In genomic region chr17:17401271-17401781, GRCh38 we compare ENCODE assay signal across 11 cellular contexts.
DNase-seq lines count a peak whose midpoint lies in the region; ATAC-seq and TF ChIP-seq lines count a peak whose summit lies in the region.
"Had no signal": no experiment of that assay in that cellular context is flagged by ENCODE, and none has a peak within 500 bp of the region (broad histone marks: within the 10 kb centered on the region; RNA-seq: fewer than 3 reads in every experiment).

No MANE protein-coding gene starts in this region.

- H3K9me3 Mint-ChIP-seq in GM23338: no peaks in the 10 kb centered on the region; the same call in 2 of the 3 replicates
- H3K9me3 Mint-ChIP-seq: activated T-helper 2 cell treated with anti-CD3 and anti-CD28 coated beads, Interferon-gamma antibody, Interleukin-2, Interleukin-4, amounts not matched to agents 10 μg/mL and 5 μg/mL and 100 μg/mL, durations not matched to agents 14 hours and 24 hours and 36 hours had no signal

- ATAC-seq in GM23338 (peak; percentile 91), left colon (peak; percentile 23), HG03342 (IDR thresholded peaks at IDR 0.05; ENCODE audit: unreplicated experiment) (no peak)

- H2AFZ ChIP-seq in GM23338: peak overlapping the region; percentile 89; the same call in 1 of the 2 replicates
- H2AFZ ChIP-seq in SK-N-SH (ENCODE audit: low read depth): no peak overlapping the region
- H2AFZ ChIP-seq in hepatocyte: no peak overlapping the region

- H3K27ac ChIP-seq in GM23338 (ENCODE audit: low read depth) (no peak overlapping the region), SK-N-SH (ENCODE audit: low read depth in 2 of 2, low read length in 1 of 2) (no peak overlapping the region), hepatocyte (no peak overlapping the region)
- H3K27ac ChIP-seq: epithelial cell of prostate, RWPE1 had no signal

- POLR2A ChIA-PET in BJ (lab: Charles Lee) (no interaction called here), SK-N-SH (lab: Yijun Ruan, JAX) (no interaction called here)

- no peaks in the 10 kb centered on the region for H3K9me3 ChIP-seq in SK-N-SH
- no peaks in the 10 kb centered on the region for H3K9me3 ChIP-seq in hepatocyte (ENCODE audit: low read depth)

- H3K27me3 Mint-ChIP-seq in GM23338 (ENCODE audit: insufficient read depth, low read depth, poor library complexity): peaks cover 9% of the 10 kb centered on the region

- H3K36me3 ChIP-seq in BJ (ENCODE audit: control insufficient read depth, insufficient read depth, low read length) (no peaks in the 10 kb centered on the region), GM23338 (ENCODE audit: insufficient read depth) (no peaks in the 10 kb centered on the region), SK-N-SH (replicated peaks in 1 of 2; ENCODE audit: control insufficient read depth in 1 of 2, insufficient read depth in 2 of 2, low read length in 1 of 2) (no peaks in the 10 kb centered on the region), hepatocyte (replicated peaks; ENCODE audit: insufficient read depth, low read depth) (no peaks in the 10 kb centered on the region)

- H3K4me3 ChIP-seq in BJ (ENCODE audit: low read depth, low read length): no peak overlapping the region
- no peak overlapping the region for H3K4me3 ChIP-seq in GM23338
- no peak overlapping the region for H3K4me3 ChIP-seq in SK-N-SH (ENCODE audit: low read depth in 2 of 2, low read length in 1 of 2)
- no peak overlapping the region for H3K4me3 ChIP-seq in hepatocyte

- H3K79me2 ChIP-seq in GM23338 (replicated peaks; ENCODE audit: insufficient read depth) (no peaks in the 10 kb centered on the region), SK-N-SH (ENCODE audit: insufficient read depth) (no peaks in the 10 kb centered on the region), hepatocyte (no peaks in the 10 kb centered on the region)

- no peak overlapping the region for H3K4me3 Mint-ChIP-seq in GM23338

- no peak overlapping the region for H3K4me2 ChIP-seq in GM23338
- no peak overlapping the region for H3K4me2 ChIP-seq in SK-N-SH
- no peak overlapping the region for H3K4me2 ChIP-seq in hepatocyte

- H3K4me1 Mint-ChIP-seq in GM23338: peaks cover 17% of the 10 kb centered on the region; the same call in 2 of the 3 replicates

- TF ChIP-seq EP300 in SK-N-SH (IDR thresholded peaks at IDR 0.05; ENCODE audit: borderline replicate concordance in 1 of 2, low read depth in 1 of 2, low read length in 1 of 2): no peak

- H3K27me3 ChIP-seq in BJ (ENCODE audit: control insufficient read depth, insufficient read depth, low read length) (no peaks in the 10 kb centered on the region), GM23338 (ENCODE audit: insufficient read depth) (no peaks in the 10 kb centered on the region), SK-N-SH (ENCODE audit: insufficient read depth) (no peaks in the 10 kb centered on the region), hepatocyte (no peaks in the 10 kb centered on the region)

- H3K9me2 ChIP-seq in GM23338 (ENCODE audit: insufficient read depth) (no peaks in the 10 kb centered on the region), SK-N-SH (no peaks in the 10 kb centered on the region), hepatocyte (replicated peaks; ENCODE audit: insufficient read depth) (no peaks in the 10 kb centered on the region)

- CTCF ChIA-PET in BJ (lab: Yijun Ruan, JAX): interaction anchor here (1.2 to 1.6 kb wide), 2 partner anchors 9 to 95 kb away, joined by 4 read pairs; partner anchors contain the start of gene RASD1
- CTCF ChIA-PET in SK-N-SH (lab: Yijun Ruan, JAX): no interaction called here

- H3K27ac Mint-ChIP-seq in GM23338: no peak overlapping the region
- H3K27ac Mint-ChIP-seq: activated T-helper 2 cell treated with anti-CD3 and anti-CD28 coated beads, Interferon-gamma antibody, Interleukin-2, Interleukin-4, amounts not matched to agents 10 μg/mL and 5 μg/mL and 100 μg/mL, durations not matched to agents 14 hours and 24 hours and 36 hours had no signal

- TF ChIP-seq CTCF in BJ (IDR thresholded peaks at IDR 0.05; ENCODE audit: insufficient read depth, low read depth, low read length): peak; percentile 19; the same call in 1 of the 2 replicates
- peak; percentile 69 to 93 for TF ChIP-seq CTCF in GM23338 (conservative IDR thresholded peaks at IDR 0.05; ENCODE audit: low read depth in 2 of 2)
- 0 out of 2 replicates have a peak, but pooled peaks have one; percentile 21 for TF ChIP-seq CTCF in SK-N-SH (IDR thresholded peaks at IDR 0.05)
- TF ChIP-seq CTCF in hepatocyte (IDR thresholded peaks at IDR 0.05; ENCODE audit: poor library complexity): no peak

- H3K4me1 ChIP-seq in GM23338 (ENCODE audit: insufficient read depth): no peaks in the 10 kb centered on the region; the same call in 1 of the 2 replicates
- H3K4me1 ChIP-seq in SK-N-SH (ENCODE audit: control insufficient read depth in 1 of 2, insufficient read depth in 2 of 2, low read depth in 1 of 2, low read length in 1 of 2): peaks cover 0 to 41% of the 10 kb centered on the region in 2 experiments; a peak in 2 of 4 replicates
- H3K4me1 ChIP-seq in hepatocyte (ENCODE audit: insufficient read depth): peaks cover 4% of the 10 kb centered on the region

- no peak for DNase-seq in BJ (ENCODE audit: low read depth)
- DNase-seq in GM23338 (ENCODE audit: low spot score): peak; percentile 80
- no peak for DNase-seq in SK-N-SH
- no peak for DNase-seq in left colon
- no peak for DNase-seq in AG08396 (ENCODE audit: low spot score)
- DNase-seq in hepatocyte (ENCODE audit: low spot score): no peak
- DNase-seq in occipital lobe (lab: John Stamatoyannopoulos, UW): no peak

- TF ChIP-seq RAD21 in SK-N-SH (IDR thresholded peaks at IDR 0.05; ENCODE audit: low read length): no peak

- no peaks in the 10 kb centered on the region for H3K36me3 Mint-ChIP-seq in GM23338 (ENCODE audit: low read depth)

- H4K20me1 ChIP-seq in GM23338 (replicated peaks; ENCODE audit: insufficient read depth): no peaks in the 10 kb centered on the region
- H4K20me1 ChIP-seq in SK-N-SH (ENCODE audit: insufficient read depth): no peaks in the 10 kb centered on the region
- H4K20me1 ChIP-seq in hepatocyte (ENCODE audit: insufficient read depth, poor library complexity, severe bottlenecking): no peaks in the 10 kb centered on the region

- no peak overlapping the region for H3K9ac ChIP-seq in SK-N-SH

- H3F3A ChIP-seq in GM23338 (replicated peaks; ENCODE audit: low read depth): no peaks in the 10 kb centered on the region
- H3F3A ChIP-seq in SK-N-SH (replicated peaks; ENCODE audit: insufficient read depth): no peaks in the 10 kb centered on the region

- intact Hi-C loops in left colon (cut with DNase I, micrococcal nuclease): no loop called here

- WGBS in SK-N-SH (ENCODE audit: low lambda C conversion rate): 65% methylated on average over 6 of the region's 12 CpGs
- WGBS in hepatocyte (ENCODE audit: low lambda C conversion rate, missing lambda C conversion rate): 80% methylated on average over 12 of the region's 12 CpGs

TF ChIP-seq in GM23338, 12 proteins besides CTCF, POLR2A, EP300 and RAD21 (continues in another document):
- TF ChIP-seq NANOG (IDR thresholded peaks at IDR 0.05; ENCODE audit: borderline replicate concordance): no peak

TF ChIP-seq in SK-N-SH, 30 proteins besides CTCF, POLR2A, EP300 and RAD21:
- TF ChIP-seq TAF1 (IDR thresholded peaks at IDR 0.05; ENCODE audit: borderline replicate concordance, low read depth, low read length): no peak
- TF ChIP-seq NRF1 (IDR thresholded peaks at IDR 0.05; ENCODE audit: low read depth, low read length): no peak
- no peak for TF ChIP-seq RXRA (IDR thresholded peaks at IDR 0.05; ENCODE audit: borderline replicate concordance, low read depth)
- no peak for TF ChIP-seq ZBTB33 (IDR thresholded peaks at IDR 0.05; ENCODE audit: borderline replicate concordance, low read depth)
- TF ChIP-seq, protein P1, sequence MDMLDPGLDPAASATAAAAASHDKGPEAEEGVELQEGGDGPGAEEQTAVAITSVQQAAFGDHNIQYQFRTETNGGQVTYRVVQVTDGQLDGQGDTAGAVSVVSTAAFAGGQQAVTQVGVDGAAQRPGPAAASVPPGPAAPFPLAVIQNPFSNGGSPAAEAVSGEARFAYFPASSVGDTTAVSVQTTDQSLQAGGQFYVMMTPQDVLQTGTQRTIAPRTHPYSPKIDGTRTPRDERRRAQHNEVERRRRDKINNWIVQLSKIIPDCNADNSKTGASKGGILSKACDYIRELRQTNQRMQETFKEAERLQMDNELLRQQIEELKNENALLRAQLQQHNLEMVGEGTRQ (IDR thresholded peaks at IDR 0.05; ENCODE audit: borderline replicate concordance, low read depth, low read length): no peak
- TF ChIP-seq, protein P2, sequence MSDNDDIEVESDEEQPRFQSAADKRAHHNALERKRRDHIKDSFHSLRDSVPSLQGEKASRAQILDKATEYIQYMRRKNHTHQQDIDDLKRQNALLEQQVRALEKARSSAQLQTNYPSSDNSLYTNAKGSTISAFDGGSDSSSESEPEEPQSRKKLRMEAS (IDR thresholded peaks at IDR 0.05; ENCODE audit: low read depth): no peak
- no peak for TF ChIP-seq NFIC (IDR thresholded peaks at IDR 0.05; ENCODE audit: borderline replicate concordance)
